23 cellular contexts compared by ENCODE assay signal in the genomic region with DNA sequence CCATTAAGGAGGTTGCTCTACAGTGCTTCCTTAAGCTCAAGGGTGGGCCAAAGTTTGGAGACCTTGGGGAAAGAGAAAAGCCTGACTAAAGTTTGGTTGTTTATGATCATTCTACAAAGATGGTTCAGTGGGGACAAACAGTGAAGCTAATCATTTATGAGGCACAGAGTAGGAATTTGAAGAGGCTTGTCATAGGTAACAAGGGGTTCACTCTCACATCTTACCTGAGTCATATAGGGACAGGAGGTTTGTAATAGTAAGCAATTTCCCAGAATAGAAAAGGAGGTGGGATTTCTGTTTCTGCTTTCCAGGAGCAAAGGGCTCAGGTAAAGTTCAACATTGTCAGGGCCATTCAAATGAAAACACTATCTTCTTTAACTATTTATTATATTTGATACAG.
DNase-seq lines count a peak whose midpoint lies in the region; ATAC-seq, FAIRE-seq and TF ChIP-seq lines count a peak whose summit lies in the region.
"Had no signal": no experiment of that assay in that cellular context is flagged by ENCODE, and none has a peak within 500 bp of the region (broad histone marks: within the 10 kb centered on the region; RNA-seq: fewer than 3 reads in every experiment).

No MANE protein-coding gene starts in this region.

- H3K9me3 ChIP-seq in neural progenitor cell (ENCODE audit: low read depth), result no peaks in the 10 kb centered on the region
- H3K9me3 ChIP-seq in SJCRH30 (replicated peaks), result no peaks in the 10 kb centered on the region
- H3K9me3 ChIP-seq: A549, BE2C had no signal

- no peaks in the 10 kb centered on the region for H3K79me2 ChIP-seq in GM23338 (replicated peaks; ENCODE audit: insufficient read depth)
- H3K79me2 ChIP-seq in neural progenitor cell (ENCODE audit: low read depth), result no peaks in the 10 kb centered on the region

- no peaks in the 10 kb centered on the region for H3K27me3 Mint-ChIP-seq in GM23338 (ENCODE audit: insufficient read depth, low read depth, poor library complexity)
- peaks cover 4% of the 10 kb centered on the region for H3K27me3 Mint-ChIP-seq in neural progenitor cell (ENCODE audit: insufficient read depth, low read depth)
- no peaks in the 10 kb centered on the region for H3K27me3 Mint-ChIP-seq in T-cell
- H3K27me3 Mint-ChIP-seq: CD4-positive, alpha-beta T cell; CD8-positive, alpha-beta memory T cell had no signal

- H3K27ac Mint-ChIP-seq in GM23338 (no peak overlapping the region), neural progenitor cell (no peak overlapping the region), T-cell (no peak overlapping the region)
- H3K27ac Mint-ChIP-seq: CD14-positive monocyte; CD4-positive, alpha-beta T cell; CD8-positive, alpha-beta memory T cell; H9 had no signal

- TF ChIP-seq CTCF in GM23338 (conservative IDR thresholded peaks at IDR 0.05; ENCODE audit: low read depth in 2 of 2), result no peak
- TF ChIP-seq CTCF in bronchial epithelial cell (IDR thresholded peaks at IDR 0.05; ENCODE audit: insufficient read depth, low read length, severe bottlenecking), result no peak
- TF ChIP-seq CTCF in foreskin keratinocyte (conservative IDR thresholded peaks at IDR 0.05), result no peak
- no peak for TF ChIP-seq CTCF in neural progenitor cell (IDR thresholded peaks at IDR 0.05)

- H3K36me3 ChIP-seq in GM23338 (ENCODE audit: insufficient read depth), result no peaks in the 10 kb centered on the region
- H3K36me3 ChIP-seq in bronchial epithelial cell (ENCODE audit: control insufficient read depth, insufficient read depth, low read length), result no peaks in the 10 kb centered on the region
- no peaks in the 10 kb centered on the region for H3K36me3 ChIP-seq in neural progenitor cell
- no peaks in the 10 kb centered on the region for H3K36me3 ChIP-seq in SJCRH30
- H3K36me3 ChIP-seq: BE2C; BLaER1 treated with 17β-estradiol and CSF1 and Interleukin-3, amounts not matched to agents 10 nM and 100 nM had no signal

- no peak for DNase-seq in GM23338 (ENCODE audit: low spot score)
- DNase-seq in bronchial epithelial cell (ENCODE audit: low read depth), result peak; percentile 66
- peak in 1 of 2 donors; percentile 6 for DNase-seq in foreskin keratinocyte
- DNase-seq in neural progenitor cell (ENCODE audit: low spot score), result no peak
- DNase-seq in T-cell, result no peak
- DNase-seq in amniotic stem cell (lab: John Stamatoyannopoulos, UW), result no peak
- DNase-seq in SJCRH30, result no peak
- DNase-seq: 8988T; ACHN; AML-193; BE2C; CD4-positive, alpha-beta T cell; CD8-positive, alpha-beta memory T cell; DMS153; DND-41; H9 had no signal

- H2AFZ ChIP-seq in GM23338 (peak overlapping the region; percentile 20; the same call in 1 of the 2 replicates), neural progenitor cell (replicated peaks) (peak overlapping the region; percentile 42)

- H3K36me3 Mint-ChIP-seq in GM23338 (ENCODE audit: low read depth) (peaks cover 14% of the 10 kb centered on the region), neural progenitor cell (no peaks in the 10 kb centered on the region), T-cell (no peaks in the 10 kb centered on the region)
- H3K36me3 Mint-ChIP-seq: CD14-positive monocyte; CD8-positive, alpha-beta memory T cell had no signal

- H3K9me2 ChIP-seq in GM23338 (ENCODE audit: insufficient read depth), result no peaks in the 10 kb centered on the region

- H3K4me3 ChIP-seq in GM23338 (no peak overlapping the region), bronchial epithelial cell (ENCODE audit: low read depth, low read length) (no peak overlapping the region), neural progenitor cell (no peak overlapping the region), SJCRH30 (no peak overlapping the region)
- H3K4me3 ChIP-seq: A549; BLaER1 treated with 17β-estradiol and CSF1 and Interleukin-3, amounts not matched to agents 10 nM and 100 nM had no signal

- H3K9me3 Mint-ChIP-seq in GM23338 (peaks cover 18% of the 10 kb centered on the region), neural progenitor cell (peaks cover 8% of the 10 kb centered on the region), T-cell (peaks cover 0 to 6% (median 3%) of the 10 kb centered on the region in 3 donors)
- H3K9me3 Mint-ChIP-seq: CD4-positive, alpha-beta T cell had no signal

- H3K4me3 Mint-ChIP-seq in GM23338, result no peak overlapping the region
- H3K4me3 Mint-ChIP-seq in neural progenitor cell, result no peak overlapping the region
- no peak overlapping the region for H3K4me3 Mint-ChIP-seq in T-cell
- H3K4me3 Mint-ChIP-seq: CD14-positive monocyte; CD4-positive, alpha-beta T cell; CD8-positive, alpha-beta memory T cell; H9 had no signal

- CTCF ChIA-PET in T-cell (lab: Charles Lee), result no interaction called here

- H4K20me1 ChIP-seq in GM23338 (replicated peaks; ENCODE audit: insufficient read depth) (no peaks in the 10 kb centered on the region), neural progenitor cell (ENCODE audit: low read depth) (no peaks in the 10 kb centered on the region)
- H4K20me1 ChIP-seq: BLaER1 treated with 17β-estradiol and CSF1 and Interleukin-3, amounts not matched to agents 10 nM and 100 nM had no signal

- no peak overlapping the region for H3K27ac ChIP-seq in GM23338 (ENCODE audit: low read depth)
- H3K27ac ChIP-seq in foreskin keratinocyte, result no peak overlapping the region
- H3K27ac ChIP-seq in neural progenitor cell, result no peak overlapping the region
- H3K27ac ChIP-seq in SJCRH30, result no peak overlapping the region
- H3K27ac ChIP-seq: A549; BLaER1 treated with 17β-estradiol and CSF1 and Interleukin-3, amounts not matched to agents 10 nM and 100 nM had no signal

- H3K4me2 ChIP-seq in GM23338, result no peak overlapping the region
- H3K4me2 ChIP-seq in neural progenitor cell, result no peak overlapping the region
- H3K4me2 ChIP-seq: A549; BLaER1 treated with 17β-estradiol and CSF1 and Interleukin-3, amounts not matched to agents 10 nM and 100 nM had no signal

- FAIRE-seq in bronchial epithelial cell (lab: Jason Lieb, UNC), result peak; percentile 64
- FAIRE-seq: A549, G401.6, GM12892, GM19239 had no signal

- POLR2A ChIA-PET in T-cell (lab: Charles Lee), result no interaction called here

- no peak overlapping the region for H3K9ac ChIP-seq in neural progenitor cell
- H3K9ac ChIP-seq: BLaER1 treated with 17β-estradiol and CSF1 and Interleukin-3, amounts not matched to agents 10 nM and 100 nM had no signal

- H3F3A ChIP-seq in GM23338 (replicated peaks; ENCODE audit: low read depth), result no peaks in the 10 kb centered on the region
- H3F3A ChIP-seq in neural progenitor cell (ENCODE audit: low read depth), result peaks cover 6% of the 10 kb centered on the region

- ATAC-seq in GM23338, result no peak
- peak; percentile 73 for ATAC-seq in foreskin keratinocyte
- no peak for ATAC-seq in T-cell (replicated peaks in 1 of 4)
- ATAC-seq: A549, HCT116 had no signal

- H3K4me1 Mint-ChIP-seq in GM23338 (peaks cover 18% of the 10 kb centered on the region), neural progenitor cell (peaks cover 8% of the 10 kb centered on the region), T-cell (no peaks in the 10 kb centered on the region)
- H3K4me1 Mint-ChIP-seq: CD14-positive monocyte; CD8-positive, alpha-beta memory T cell had no signal

- no peaks in the 10 kb centered on the region; the same call in 1 of the 2 replicates for H3K4me1 ChIP-seq in GM23338 (ENCODE audit: insufficient read depth)
- no peaks in the 10 kb centered on the region for H3K4me1 ChIP-seq in foreskin keratinocyte
- H3K4me1 ChIP-seq in neural progenitor cell, result peaks cover 23% of the 10 kb centered on the region
- no peaks in the 10 kb centered on the region for H3K4me1 ChIP-seq in SJCRH30
- H3K4me1 ChIP-seq: A549, BE2C had no signal

- H3K27me3 ChIP-seq in GM23338 (ENCODE audit: insufficient read depth) (no peaks in the 10 kb centered on the region), bronchial epithelial cell (ENCODE audit: control insufficient read depth, insufficient read depth, low read length) (no peaks in the 10 kb centered on the region), foreskin keratinocyte (no peaks in the 10 kb centered on the region), neural progenitor cell (no peaks in the 10 kb centered on the region), SJCRH30 (no peaks in the 10 kb centered on the region)
- H3K27me3 ChIP-seq: BE2C; BLaER1 treated with 17β-estradiol and CSF1 and Interleukin-3, amounts not matched to agents 10 nM and 100 nM had no signal
